24 cellular contexts compared by ENCODE assay signal in genomic region chr5:53071738-53072137, GRCh38. TPM values are rescaled to one million over a fixed set of nuclear protein-coding genes. Genes with fewer than 3 reads are reported as not detected.
DNase-seq lines count a peak whose midpoint lies in the region; ATAC-seq and TF ChIP-seq lines count a peak whose summit lies in the region.
"Had no signal": no experiment of that assay in that cellular context is flagged by ENCODE, and none has a peak within 500 bp of the region (broad histone marks: within the 10 kb centered on the region; RNA-seq: fewer than 3 reads in every experiment).

No MANE protein-coding gene starts in this region.

- H3K4me3 ChIP-seq in smooth muscle cell (no peak overlapping the region), Karpas-422 (ENCODE audit: low read length) (no peak overlapping the region)
- H3K4me3 ChIP-seq: lung, upper lobe of left lung had no signal

- H3F3A ChIP-seq in smooth muscle cell (ENCODE audit: low read depth): no peaks in the 10 kb centered on the region

- H3K9me3 ChIP-seq in smooth muscle cell (replicated peaks; ENCODE audit: low read depth) (no peaks in the 10 kb centered on the region), Karpas-422 (ENCODE audit: low read length) (no peaks in the 10 kb centered on the region)
- H3K9me3 ChIP-seq: upper lobe of left lung had no signal

- peaks cover 30% of the 10 kb centered on the region for H3K4me1 Mint-ChIP-seq in activated naive CD8-positive, alpha-beta T cell treated with anti-CD3 and anti-CD28 coated beads, Interleukin-2, amount 50 U/mL, for 24 hours
- peaks cover 17% of the 10 kb centered on the region for H3K4me1 Mint-ChIP-seq in activated naive CD8-positive, alpha-beta T cell treated with anti-CD3 and anti-CD28 coated beads for 36 hours

- H3K4me3 Mint-ChIP-seq in activated naive CD8-positive, alpha-beta T cell treated with anti-CD3 and anti-CD28 coated beads, Interleukin-2, amount 50 U/mL, for 24 hours: no peak overlapping the region
- no peak overlapping the region for H3K4me3 Mint-ChIP-seq in activated naive CD8-positive, alpha-beta T cell treated with anti-CD3 and anti-CD28 coated beads for 36 hours
- H3K4me3 Mint-ChIP-seq: activated CD8-positive, alpha-beta T cell treated with anti-CD3 and anti-CD28 coated beads for 36 hours; activated T-cell treated with anti-CD3 and anti-CD28 coated beads, Interleukin-2, amount 50 U/mL, for 24 hours had no signal

- H3K27me3 ChIP-seq in smooth muscle cell (ENCODE audit: low read depth) (no peaks in the 10 kb centered on the region), Karpas-422 (ENCODE audit: low read length) (no peaks in the 10 kb centered on the region)
- H3K27me3 ChIP-seq: foreskin keratinocyte, upper lobe of left lung had no signal

- H3K9me3 Mint-ChIP-seq in activated naive CD8-positive, alpha-beta T cell treated with anti-CD3 and anti-CD28 coated beads, Interleukin-2, amount 50 U/mL, for 24 hours: no peaks in the 10 kb centered on the region
- no peaks in the 10 kb centered on the region for H3K9me3 Mint-ChIP-seq in activated naive CD8-positive, alpha-beta T cell treated with anti-CD3 and anti-CD28 coated beads for 36 hours
- H3K9me3 Mint-ChIP-seq: activated CD8-positive, alpha-beta T cell treated with anti-CD3 and anti-CD28 coated beads for 36 hours; activated T-cell treated with anti-CD3 and anti-CD28 coated beads, Interleukin-2, amount 50 U/mL, for 24 hours had no signal

- no peaks in the 10 kb centered on the region for H3K9me2 ChIP-seq in Karpas-422 (replicated peaks; ENCODE audit: insufficient read depth, low read length)

- H2AFZ ChIP-seq in smooth muscle cell (ENCODE audit: low read depth): peak overlapping the region; percentile 44
- no peak overlapping the region for H2AFZ ChIP-seq in Karpas-422 (ENCODE audit: low read length)

- H3K4me1 ChIP-seq in smooth muscle cell (ENCODE audit: low read depth) (no peaks in the 10 kb centered on the region), Karpas-422 (ENCODE audit: low read length) (no peaks in the 10 kb centered on the region)
- H3K4me1 ChIP-seq: foreskin keratinocyte, upper lobe of left lung had no signal

- H3K27ac ChIP-seq in smooth muscle cell (ENCODE audit: low read depth) (peak overlapping the region; percentile 66), Karpas-422 (ENCODE audit: low read length) (no peak overlapping the region)
- H3K27ac ChIP-seq: foreskin keratinocyte, upper lobe of left lung had no signal

- WGBS in smooth muscle cell (ENCODE audit: low lambda C conversion rate): 26% methylated on average over 2 of the region's 2 CpGs

- H3K9ac ChIP-seq in smooth muscle cell (ENCODE audit: low read depth): no peak overlapping the region
- no peak overlapping the region for H3K9ac ChIP-seq in Karpas-422 (ENCODE audit: low read length)

- peaks cover 24% of the 10 kb centered on the region for H3K27me3 Mint-ChIP-seq in activated naive CD8-positive, alpha-beta T cell treated with anti-CD3 and anti-CD28 coated beads, Interleukin-2, amount 50 U/mL, for 24 hours
- peaks cover 14% of the 10 kb centered on the region for H3K27me3 Mint-ChIP-seq in activated naive CD8-positive, alpha-beta T cell treated with anti-CD3 and anti-CD28 coated beads for 36 hours

- DNase-seq in activated naive CD8-positive, alpha-beta T cell treated with anti-CD3 and anti-CD28 coated beads, Interleukin-2, amount 50 U/mL, for 24 hours: no peak
- no peak for DNase-seq in activated naive CD8-positive, alpha-beta T cell treated with anti-CD3 and anti-CD28 coated beads for 36 hours
- DNase-seq in RPMI7951 (ENCODE audit: low read depth): peak; percentile 16
- DNase-seq in fibroblast of peridontal ligament (ENCODE audit: extremely low read depth): peak; percentile 70
- no peak for DNase-seq in smooth muscle cell (lab: John Stamatoyannopoulos, UW; ENCODE audit: unreplicated experiment)
- DNase-seq in Karpas-422: no peak
- no peak for DNase-seq in NCI-H526 treated with DMSO at 0.1 percent for 48 hours (lab: John Stamatoyannopoulos, UW)
- DNase-seq in NCI-H524 (lab: John Stamatoyannopoulos, UW): no peak
- DNase-seq: activated CD4-positive, CD25-positive, alpha-beta regulatory T cell; activated CD8-positive, alpha-beta T cell treated with anti-CD3 and anti-CD28 coated beads for 36 hours; activated naive CD4-positive, alpha-beta T cell treated with anti-CD3 and anti-CD28 coated beads, Interleukin-2, amount 50 U/mL, for 16 hours; activated T-cell treated with anti-CD3 and anti-CD28 coated beads, Interleukin-2, amount 50 U/mL, for 24 hours; DMS 273 treated with DMSO at 0.1 percent for 48 hours; foreskin keratinocyte; GF-D8; H7; hippocampal formation; islet precursor cell; NCI-H1105 treated with DMSO at 0.1 percent for 48 hours; NCI-H2081; NK-92 treated with Interleukin-12 subunit alpha and Interleukin-12 subunit beta, amount 100 ng/mL, for 24 hours; upper lobe of left lung had no signal

- TF ChIP-seq CTCF in smooth muscle cell (IDR thresholded peaks at IDR 0.05; ENCODE audit: borderline replicate concordance, insufficient read depth, poor library complexity, severe bottlenecking): no peak

- H3K27ac Mint-ChIP-seq in activated naive CD8-positive, alpha-beta T cell treated with anti-CD3 and anti-CD28 coated beads, Interleukin-2, amount 50 U/mL, for 24 hours: peak overlapping the region; percentile 72
- H3K27ac Mint-ChIP-seq in activated naive CD8-positive, alpha-beta T cell treated with anti-CD3 and anti-CD28 coated beads for 36 hours: no peak overlapping the region
- H3K27ac Mint-ChIP-seq: activated CD8-positive, alpha-beta T cell treated with anti-CD3 and anti-CD28 coated beads for 36 hours; activated T-cell treated with anti-CD3 and anti-CD28 coated beads, Interleukin-2, amount 50 U/mL, for 24 hours had no signal

- no peaks in the 10 kb centered on the region for H3K36me3 ChIP-seq in smooth muscle cell (ENCODE audit: low read depth)
- H3K36me3 ChIP-seq in Karpas-422 (ENCODE audit: insufficient read depth, low read length): no peaks in the 10 kb centered on the region

- H3K79me2 ChIP-seq in smooth muscle cell (ENCODE audit: low read depth) (no peaks in the 10 kb centered on the region), Karpas-422 (ENCODE audit: low read length) (no peaks in the 10 kb centered on the region)

- H3K4me2 ChIP-seq in smooth muscle cell: no peak overlapping the region
- H3K4me2 ChIP-seq in Karpas-422 (ENCODE audit: low read depth, low read length, poor library complexity, severe bottlenecking): no peak overlapping the region

- H3K36me3 Mint-ChIP-seq in activated naive CD8-positive, alpha-beta T cell treated with anti-CD3 and anti-CD28 coated beads, Interleukin-2, amount 50 U/mL, for 24 hours (ENCODE audit: low read depth): no peaks in the 10 kb centered on the region
- no peaks in the 10 kb centered on the region for H3K36me3 Mint-ChIP-seq in activated naive CD8-positive, alpha-beta T cell treated with anti-CD3 and anti-CD28 coated beads for 36 hours

- no peak for ATAC-seq in activated naive CD8-positive, alpha-beta T cell treated with anti-CD3 and anti-CD28 coated beads, Interleukin-2, amount 50 U/mL, for 24 hours
- ATAC-seq: activated CD8-positive, alpha-beta T cell treated with anti-CD3 and anti-CD28 coated beads for 36 hours; foreskin keratinocyte; Panc1 had no signal

- H4K20me1 ChIP-seq in smooth muscle cell (ENCODE audit: low read depth) (no peaks in the 10 kb centered on the region), Karpas-422 (ENCODE audit: insufficient read depth, low read depth, low read length) (no peaks in the 10 kb centered on the region)

RNA-seq across cellular contexts. Expression of gene MOCS2, which starts 37.8 kb away (rescaled TPM):
- total RNA-seq in activated naive CD8-positive, alpha-beta T cell treated with anti-CD3 and anti-CD28 coated beads for 36 hours: 10 to 100 TPM; 27.0 to 32.0 TPM
- 65.7 and 74.0 TPM in 2 replicates for total RNA-seq in RPMI7951 (2014; rRNA removed; shearing (Covaris generic))
- total RNA-seq in smooth muscle cell: 56.3 and 59.0 TPM in 2 replicates
- 35.6 and 44.8 TPM in 2 replicates for polyA plus RNA-seq in smooth muscle cell
- 12.6 and 25.0 TPM in 2 replicates for total RNA-seq in Karpas-422 (2014; rRNA removed; shearing (Covaris generic); ENCODE audit: low replicate concordance)

Comparison
In these comparisons a context has a peak if more than half of its experiments do, and no peak if none do; other contexts are left out.
1. DNase-seq: peak in RPMI7951 (single experiment) and fibroblast of peridontal ligament (single experiment); none in activated naive CD8-positive, alpha-beta T cell treated with anti-CD3 and anti-CD28 coated beads, Interleukin-2, amount 50 U/mL, for 24 hours (single experiment), activated naive CD8-positive, alpha-beta T cell treated with anti-CD3 and anti-CD28 coated beads for 36 hours (single experiment), smooth muscle cell (single experiment), Karpas-422 (single experiment), NCI-H526 treated with DMSO at 0.1 percent for 48 hours (single experiment) and NCI-H524 (0 of 2).